ENCODE assay signal across 10 cellular contexts in genomic region chr4:110106946-110107325, GRCh38.
DNase-seq lines count a peak whose midpoint lies in the region; ATAC-seq and TF ChIP-seq lines count a peak whose summit lies in the region.
"Had no signal": no experiment of that assay in that cellular context is flagged by ENCODE, and none has a peak within 500 bp of the region (broad histone marks: within the 10 kb centered on the region; RNA-seq: fewer than 3 reads in every experiment).

No MANE protein-coding gene starts in this region.

- no peak overlapping the region for H3K4me3 ChIP-seq in breast epithelium
- H3K4me3 ChIP-seq in prostate gland, result no peak overlapping the region
- H3K4me3 ChIP-seq: skin epidermis had no signal

- H3K27ac Mint-ChIP-seq in MCF 10A (ENCODE audit: low read depth, unreplicated experiment), result peak overlapping the region; percentile 54
- H3K27ac Mint-ChIP-seq: B cell had no signal

- CTCF ChIA-PET in MCF 10A (lab: Yijun Ruan, JAX), result interaction anchor here (1.0 kb wide), 1 partner anchor 256 kb away, joined by 3 read pairs; no protein-coding TSS in a partner anchor

- POLR2A ChIA-PET in MCF 10A (lab: Yijun Ruan, JAX), result interaction anchor here (1.0 to 2.4 kb wide), 8 partner anchors 13 to 90 kb away, joined by 3 to 10 read pairs (median 5); no protein-coding TSS in a partner anchor

- DNase-seq in MCF 10A (ENCODE audit: unreplicated experiment), result peak; percentile 54
- DNase-seq in breast epithelium (ENCODE audit: low spot score in 2 of 2), result no peak
- peak; percentile 43 for DNase-seq in dermis blood vessel endothelial cell
- DNase-seq in prostate gland (ENCODE audit: low spot score), result no peak
- DNase-seq in NCI-H510A treated with DMSO at 0.1 percent for 48 hours (lab: John Stamatoyannopoulos, UW), result no peak

- no TSS peak for BruUV-seq in MCF 10A (replicated peaks; lab: Mats Ljungman, UMichigan)

- intact Hi-C loops in MCF 10A (cut with micrococcal nuclease), result no loop called here
- intact Hi-C loops in breast epithelium (cut with DNase I; ENCODE audit: low total_unique reads), result no loop called here
- intact Hi-C loops in prostate gland (cut with DNase I), result no loop called here

- H3K36me3 ChIP-seq in breast epithelium (no peaks in the 10 kb centered on the region), prostate gland (no peaks in the 10 kb centered on the region)

- WGBS in prostate gland, result 31% methylated on average over 1 of the region's 1 CpG

- no peaks in the 10 kb centered on the region for H3K9me3 ChIP-seq in breast epithelium
- H3K9me3 ChIP-seq in prostate gland, result no peaks in the 10 kb centered on the region

- TF ChIP-seq CTCF in MCF 10A (IDR thresholded peaks at IDR 0.05; ENCODE audit: unreplicated experiment), result no peak
- TF ChIP-seq CTCF in breast epithelium (IDR thresholded peaks at IDR 0.05), result no peak
- no peak for TF ChIP-seq CTCF in prostate gland (IDR thresholded peaks at IDR 0.05)

- H3K27me3 ChIP-seq in breast epithelium (no peaks in the 10 kb centered on the region), prostate gland (replicated peaks; ENCODE audit: insufficient read depth) (no peaks in the 10 kb centered on the region)

- ATAC-seq in HG03378 (IDR thresholded peaks at IDR 0.05; ENCODE audit: unreplicated experiment) (peak; percentile 76), HG03045 (IDR thresholded peaks at IDR 0.05; ENCODE audit: unreplicated experiment) (no peak)

- peaks cover 14% of the 10 kb centered on the region for H3K4me1 Mint-ChIP-seq in MCF 10A (ENCODE audit: insufficient read depth, unreplicated experiment)

- H3K27me3 Mint-ChIP-seq in MCF 10A (ENCODE audit: insufficient read depth, unreplicated experiment), result no peaks in the 10 kb centered on the region
- H3K27me3 Mint-ChIP-seq: B cell had no signal

- H3K27ac ChIP-seq in breast epithelium, result no peak overlapping the region
- H3K27ac ChIP-seq in temporal lobe (ENCODE audit: low read depth, low read length), result peak overlapping the region; percentile 59
- no peak overlapping the region for H3K27ac ChIP-seq in prostate gland

- no peaks in the 10 kb centered on the region for H3K4me1 ChIP-seq in breast epithelium
- no peaks in the 10 kb centered on the region for H3K4me1 ChIP-seq in prostate gland (replicated peaks)

- H3K4me3 Mint-ChIP-seq in MCF 10A (ENCODE audit: unreplicated experiment), result no peak overlapping the region
- H3K4me3 Mint-ChIP-seq: B cell had no signal

- peaks cover 3% of the 10 kb centered on the region for H3K36me3 Mint-ChIP-seq in MCF 10A (ENCODE audit: insufficient read depth, unreplicated experiment)

- TF ChIP-seq POLR2A in breast epithelium (IDR thresholded peaks at IDR 0.05), result no peak
- no peak for TF ChIP-seq POLR2A in prostate gland (IDR thresholded peaks at IDR 0.05)

- H3K9me3 Mint-ChIP-seq in MCF 10A (ENCODE audit: unreplicated experiment), result no peaks in the 10 kb centered on the region

Comparison
In these comparisons a context has a peak if more than half of its experiments do, and no peak if none do; other contexts are left out.
1. DNase-seq: peak in MCF 10A (single experiment) and dermis blood vessel endothelial cell (single experiment); none in breast epithelium (0 of 2), prostate gland (single experiment) and NCI-H510A treated with DMSO at 0.1 percent for 48 hours (single experiment).